Comparison of ENCODE assay signal across 1 cellular context in genomic region chr4:188372856-188373255, GRCh38.
TF ChIP-seq lines count a peak whose summit lies in the region.

No MANE protein-coding gene starts in this region.

TF ChIP-seq in IMR-90, 13 proteins besides CTCF, POLR2A, EP300 and RAD21 (continued from another document):
- TF ChIP-seq ELK1 (IDR thresholded peaks at IDR 0.05; ENCODE audit: borderline replicate concordance, low read depth, low read length) (no peak), MAFK (IDR thresholded peaks at IDR 0.05; ENCODE audit: low read depth, low read length) (no peak), BHLHE40 (IDR thresholded peaks at IDR 0.05; ENCODE audit: low read depth, low read length) (no peak), SMC3 (IDR thresholded peaks at IDR 0.05; ENCODE audit: low read depth, low read length) (no peak)
